Comparison of ENCODE assay signal across 24 cellular contexts in the genomic region with DNA sequence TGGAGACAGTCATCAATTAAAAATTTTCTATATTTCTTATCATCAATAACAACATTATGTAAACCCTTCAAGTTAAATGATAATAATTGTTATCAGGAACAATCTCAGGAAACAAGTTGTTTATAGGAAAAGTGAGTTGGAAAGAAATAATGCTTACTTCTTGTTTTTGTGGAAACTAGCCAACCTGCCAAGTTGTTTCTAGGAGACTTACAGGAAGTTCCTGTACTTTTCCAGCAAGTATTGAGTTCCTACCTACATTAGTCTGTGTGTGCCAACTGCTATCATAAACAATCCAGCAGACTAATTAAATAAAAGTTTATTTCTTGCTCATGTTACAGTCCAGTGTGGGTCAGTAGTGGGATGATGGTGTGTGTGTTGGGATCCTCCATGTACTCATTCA. TPM values are rescaled to one million over a fixed set of nuclear protein-coding genes. Genes with fewer than 3 reads are reported as not detected.
DNase-seq lines count a peak whose midpoint lies in the region; ATAC-seq, FAIRE-seq and TF ChIP-seq lines count a peak whose summit lies in the region.
"Had no signal": no experiment of that assay in that cellular context is flagged by ENCODE, and none has a peak within 500 bp of the region (broad histone marks: within the 10 kb centered on the region; RNA-seq: fewer than 3 reads in every experiment).

No MANE protein-coding gene starts in this region.

- H4K20me1 ChIP-seq in endothelial cell of umbilical vein (replicated peaks; ENCODE audit: control insufficient read depth, extremely low read depth, insufficient read depth, low read length): no peaks in the 10 kb centered on the region

- no peaks in the 10 kb centered on the region for H3K9me3 ChIP-seq in endothelial cell of umbilical vein (replicated peaks; ENCODE audit: control insufficient read depth, insufficient read depth, low read length)

- peak overlapping the region; percentile 49 for H3K27ac ChIP-seq in endothelial cell of umbilical vein (ENCODE audit: insufficient read depth, low read depth, low read length)
- H3K27ac ChIP-seq: C4-2B had no signal

- DNase-seq in M059J (ENCODE audit: low read depth) (peak; percentile 28), endothelial cell of umbilical vein (ENCODE audit: low read depth, low spot score) (peak; percentile 89), pulmonary artery endothelial cell (ENCODE audit: low read depth, low spot score) (peak; percentile 83), NCI-H774 (lab: John Stamatoyannopoulos, UW) (no peak), ACHN (no peak), OCI-M1 (lab: John Stamatoyannopoulos, UW) (no peak)
- DNase-seq: AML-193; CD4-positive, alpha-beta memory T cell; DMS153; DMS79; GDM1; H7; HFFc6 had no signal

- H2AFZ ChIP-seq in endothelial cell of umbilical vein (ENCODE audit: low read depth, low read length): peak overlapping the region; percentile 2
- H2AFZ ChIP-seq: GM23338 had no signal

- TF ChIP-seq CTCF in endothelial cell of umbilical vein (IDR thresholded peaks at IDR 0.05; ENCODE audit: extremely low read depth in 1 of 2, insufficient read depth in 1 of 2, low read depth in 1 of 2, low read length in 2 of 2): no peak

- ATAC-seq in HG02763 (IDR thresholded peaks at IDR 0.05; ENCODE audit: unreplicated experiment): no peak
- ATAC-seq: GM23338, HCT116, HepG2 had no signal

- intact Hi-C loops in endothelial cell of umbilical vein (cut with micrococcal nuclease): loop anchor here (1.0 kb wide), 1 partner anchor 15 kb away; no protein-coding TSS in a partner anchor

- H3K79me2 ChIP-seq in endothelial cell of umbilical vein (ENCODE audit: control insufficient read depth, insufficient read depth, low read length): no peaks in the 10 kb centered on the region

- H3K4me1 ChIP-seq in endothelial cell of umbilical vein (ENCODE audit: control insufficient read depth, extremely low read depth, insufficient read depth, low read length): peaks cover 33% of the 10 kb centered on the region

- BruUV-seq in endothelial cell of umbilical vein (replicated peaks; lab: Mats Ljungman, UMichigan): no TSS peak

- H3K27me3 ChIP-seq in endothelial cell of umbilical vein (ENCODE audit: control insufficient read depth in 2 of 2, insufficient read depth in 2 of 2, low read length in 2 of 2): no peaks in the 10 kb centered on the region

- TF ChIP-seq POLR2A in endothelial cell of umbilical vein (IDR thresholded peaks at IDR 0.05; ENCODE audit: low read depth, low read length): no peak

- CTCF ChIA-PET in endothelial cell of umbilical vein (lab: Charles Lee): interaction anchor here (1.1 to 2.3 kb wide), 3 partner anchors 12 to 21 kb away, joined by 3 to 24 read pairs (median 6); no protein-coding TSS in a partner anchor

- no peaks in the 10 kb centered on the region for H3K9me1 ChIP-seq in endothelial cell of umbilical vein (replicated peaks; ENCODE audit: control insufficient read depth, extremely low read depth, insufficient read depth, low read length)

- no peak overlapping the region for H3K9ac ChIP-seq in endothelial cell of umbilical vein (replicated peaks; ENCODE audit: extremely low read depth, insufficient read depth, low read length)

- dilution Hi-C loops in endothelial cell of umbilical vein (cut with MboI; ENCODE audit: extremely low pct_ligation_motif_present, low sequenced_read_pairs): no loop called here

- FAIRE-seq in endothelial cell of umbilical vein (lab: Jason Lieb, UNC): no peak
- FAIRE-seq: A204.1, GM12892, GM18507, HepG2 had no signal

- peak overlapping the region; percentile 4 for H3K4me2 ChIP-seq in endothelial cell of umbilical vein (ENCODE audit: insufficient read depth, low read length)
- H3K4me2 ChIP-seq: GM23338 had no signal

- peaks cover 0 to 4% of the 10 kb centered on the region in 2 experiments for H3K36me3 ChIP-seq in endothelial cell of umbilical vein (ENCODE audit: control insufficient read depth in 2 of 2, extremely low read depth in 1 of 2, insufficient read depth in 2 of 2, low read length in 2 of 2)

- H3K4me3 ChIP-seq in endothelial cell of umbilical vein (replicated peaks in 1 of 3; ENCODE audit: insufficient read depth in 1 of 3, low read depth in 1 of 3, low read length in 3 of 3): no peak overlapping the region
- H3K4me3 ChIP-seq: GM23338 had no signal

- in situ Hi-C loops in ACHN (cut with HindIII; ENCODE audit: low pct_ligation_motif_present, low pct_unique_long_range_greater_than_20kb, low sequenced_read_pairs): no loop called here

- POLR2A ChIA-PET in endothelial cell of umbilical vein (lab: Charles Lee): no interaction called here

TF ChIP-seq in endothelial cell of umbilical vein, 7 proteins besides CTCF, POLR2A, EP300 and RAD21 (continues in another document):
- peak; percentile 35 for TF ChIP-seq JUN (IDR thresholded peaks at IDR 0.05; ENCODE audit: borderline replicate concordance, insufficient read depth, insufficient read length, low read depth)
- peak; percentile 25 for TF ChIP-seq FOS (IDR thresholded peaks at IDR 0.05; ENCODE audit: borderline replicate concordance, insufficient read depth, low read length)
- TF ChIP-seq GATA2 (IDR thresholded peaks at IDR 0.05; ENCODE audit: insufficient read depth, insufficient read length, low read depth, low read length): peak; percentile 79
- TF ChIP-seq POLR2AphosphoS5 (IDR thresholded peaks at IDR 0.05; ENCODE audit: insufficient read depth, low read depth, low read length): peak; percentile 63
- TF ChIP-seq EZH2 (IDR thresholded peaks at IDR 0.05; ENCODE audit: borderline replicate concordance, low read depth, low read length, severe bottlenecking): no peak

RNA-seq across cellular contexts. Expression of a gene that starts 1.6 kb away (rescaled TPM):
- not detected in 2 replicates for total RNA-seq in M059J (2014; rRNA removed; shearing (Covaris generic))
- 9.5 and 21.3 TPM in 2 replicates for total RNA-seq in endothelial cell of umbilical vein
- polyA plus RNA-seq in endothelial cell of umbilical vein: 25.8 and 29.8 TPM in 2 replicates
- polyA plus RNA-seq in endothelial cell of umbilical vein (2011; cell fraction: cytosol; rRNA removed): 25.5 and 26.7 TPM in 2 replicates
- 5.4 and 9.4 TPM in 2 replicates for polyA plus RNA-seq in endothelial cell of umbilical vein (2011; cell fraction: nucleus; rRNA removed)
- 186 and 728 TPM in 2 replicates for polyA plus RNA-seq in endothelial cell of umbilical vein (2012)
- 15.9 and 20.1 TPM in 2 replicates for polyA minus RNA-seq in endothelial cell of umbilical vein
- polyA minus RNA-seq in endothelial cell of umbilical vein (2011; cell fraction: cytosol; rRNA and poly(A)+ RNA removed): not detected
- 2.5 and 4.2 TPM in 2 replicates for polyA minus RNA-seq in endothelial cell of umbilical vein (2011; cell fraction: nucleus; rRNA and poly(A)+ RNA removed)
- 18.8 and 21.8 TPM in 2 replicates for total RNA-seq in pulmonary artery endothelial cell
- total RNA-seq: CD4-positive, alpha-beta memory T cell; Daoy; GM23338; H7; HFFc6 had no signal
- polyA plus RNA-seq: BJ; CD4-positive, alpha-beta memory T cell; GM23338; IgD-negative memory B cell had no signal

RNA-seq across cellular contexts. Expression of a gene that starts 6.9 kb away (rescaled TPM):
- not detected in 2 replicates for total RNA-seq in M059J (2014; rRNA removed; shearing (Covaris generic))
- 0.51 and 0.55 TPM in 2 replicates for total RNA-seq in endothelial cell of umbilical vein
- 0.18 TPM in 1 of 2 replicates, not detected in the other for polyA plus RNA-seq in endothelial cell of umbilical vein
- 0.16 TPM in 1 of 2 replicates, not detected in the other for polyA plus RNA-seq in endothelial cell of umbilical vein (2011; cell fraction: cytosol; rRNA removed)
- polyA plus RNA-seq in endothelial cell of umbilical vein (2011; cell fraction: nucleus; rRNA removed): 0.43 and 0.84 TPM in 2 replicates
- polyA plus RNA-seq in endothelial cell of umbilical vein (2012): 0.70 and 2.2 TPM in 2 replicates
- not detected in 2 replicates for polyA minus RNA-seq in endothelial cell of umbilical vein
- not detected for polyA minus RNA-seq in endothelial cell of umbilical vein (2011; cell fraction: cytosol; rRNA and poly(A)+ RNA removed)
- polyA minus RNA-seq in endothelial cell of umbilical vein (2011; cell fraction: nucleus; rRNA and poly(A)+ RNA removed): 0.58 TPM in 1 of 2 replicates, not detected in the other
- total RNA-seq in pulmonary artery endothelial cell: 0.46 and 0.85 TPM in 2 replicates
- total RNA-seq: CD4-positive, alpha-beta memory T cell; Daoy; GM23338; H7; HFFc6 had no signal
- polyA plus RNA-seq: BJ; CD4-positive, alpha-beta memory T cell; GM23338; IgD-negative memory B cell had no signal

RNA-seq across cellular contexts. Expression of a gene that starts 13.2 kb away (rescaled TPM):
- not detected in 2 replicates for total RNA-seq in M059J (2014; rRNA removed; shearing (Covaris generic))
- total RNA-seq in endothelial cell of umbilical vein: not detected in 2 replicates
- not detected in 2 replicates for polyA plus RNA-seq in endothelial cell of umbilical vein
- polyA plus RNA-seq in endothelial cell of umbilical vein (2011; cell fraction: cytosol; rRNA removed): not detected in 2 replicates
- not detected in 2 replicates for polyA plus RNA-seq in endothelial cell of umbilical vein (2011; cell fraction: nucleus; rRNA removed)
- polyA plus RNA-seq in endothelial cell of umbilical vein (2012): not detected in 2 replicates
- not detected in 2 replicates for polyA minus RNA-seq in endothelial cell of umbilical vein
- not detected for polyA minus RNA-seq in endothelial cell of umbilical vein (2011; cell fraction: cytosol; rRNA and poly(A)+ RNA removed)
- not detected in 2 replicates for polyA minus RNA-seq in endothelial cell of umbilical vein (2011; cell fraction: nucleus; rRNA and poly(A)+ RNA removed)
- not detected in 2 replicates for total RNA-seq in pulmonary artery endothelial cell
- total RNA-seq: CD4-positive, alpha-beta memory T cell; Daoy; GM23338; H7; HFFc6 had no signal
- polyA plus RNA-seq: BJ; CD4-positive, alpha-beta memory T cell; GM23338; IgD-negative memory B cell had no signal

RNA-seq across cellular contexts. Expression of a gene that starts 29.6 kb away (rescaled TPM):
- total RNA-seq in M059J (2014; rRNA removed; shearing (Covaris generic)): not detected in 2 replicates
- 1.0 TPM in 1 of 2 replicates, not detected in the other for total RNA-seq in endothelial cell of umbilical vein
- polyA plus RNA-seq in endothelial cell of umbilical vein: 1.1 TPM in 2 replicates
- polyA plus RNA-seq in endothelial cell of umbilical vein (2011; cell fraction: cytosol; rRNA removed): 2.1 and 2.6 TPM in 2 replicates
- polyA plus RNA-seq in endothelial cell of umbilical vein (2011; cell fraction: nucleus; rRNA removed): 0.45 and 0.66 TPM in 2 replicates
- polyA plus RNA-seq in endothelial cell of umbilical vein (2012): 2.7 and 3.2 TPM in 2 replicates
- polyA minus RNA-seq in endothelial cell of umbilical vein: not detected in 2 replicates
- not detected for polyA minus RNA-seq in endothelial cell of umbilical vein (2011; cell fraction: cytosol; rRNA and poly(A)+ RNA removed)
- polyA minus RNA-seq in endothelial cell of umbilical vein (2011; cell fraction: nucleus; rRNA and poly(A)+ RNA removed): not detected in 2 replicates
- total RNA-seq in pulmonary artery endothelial cell: 1.5 and 8.0 TPM in 2 replicates
- total RNA-seq: CD4-positive, alpha-beta memory T cell; Daoy; GM23338; H7; HepG2; HFFc6 had no signal
- polyA plus RNA-seq: BJ; CD4-positive, alpha-beta memory T cell; GM23338; HepG2; IgD-negative memory B cell had no signal

RNA-seq across cellular contexts. Expression of a gene that starts 44.7 kb away (rescaled TPM):
- total RNA-seq in M059J (2014; rRNA removed; shearing (Covaris generic)): not detected in 2 replicates
- total RNA-seq in endothelial cell of umbilical vein: not detected in 2 replicates
- not detected in 2 replicates for polyA plus RNA-seq in endothelial cell of umbilical vein
- not detected in 2 replicates for polyA plus RNA-seq in endothelial cell of umbilical vein (2011; cell fraction: cytosol; rRNA removed)
- polyA plus RNA-seq in endothelial cell of umbilical vein (2011; cell fraction: nucleus; rRNA removed): not detected in 2 replicates
- polyA plus RNA-seq in endothelial cell of umbilical vein (2012): not detected in 2 replicates
- polyA minus RNA-seq in endothelial cell of umbilical vein: not detected in 2 replicates
- polyA minus RNA-seq in endothelial cell of umbilical vein (2011; cell fraction: cytosol; rRNA and poly(A)+ RNA removed): not detected
- not detected in 2 replicates for polyA minus RNA-seq in endothelial cell of umbilical vein (2011; cell fraction: nucleus; rRNA and poly(A)+ RNA removed)
- total RNA-seq in pulmonary artery endothelial cell: not detected in 2 replicates
- total RNA-seq: CD4-positive, alpha-beta memory T cell; Daoy; GM23338; H7; HepG2; HFFc6 had no signal
- polyA plus RNA-seq: BJ; CD4-positive, alpha-beta memory T cell; GM23338; HepG2; IgD-negative memory B cell had no signal

Comparison
In these comparisons a context has a peak if more than half of its experiments do, and no peak if none do; other contexts are left out.
1. DNase-seq: peak in M059J (single experiment), endothelial cell of umbilical vein (single experiment) and pulmonary artery endothelial cell (single experiment); none in NCI-H774 (single experiment), ACHN (single experiment) and OCI-M1 (single experiment).
2. RNA of a gene that starts 1.6 kb away (total RNA-seq): 18.8 to 21.8 TPM in pulmonary artery endothelial cell and 9.5 to 21.3 TPM in endothelial cell of umbilical vein; not detected in M059J; every median in the first group is over 10 times any median in the second.